1 cellular context compared by ENCODE assay signal in the genomic region with DNA sequence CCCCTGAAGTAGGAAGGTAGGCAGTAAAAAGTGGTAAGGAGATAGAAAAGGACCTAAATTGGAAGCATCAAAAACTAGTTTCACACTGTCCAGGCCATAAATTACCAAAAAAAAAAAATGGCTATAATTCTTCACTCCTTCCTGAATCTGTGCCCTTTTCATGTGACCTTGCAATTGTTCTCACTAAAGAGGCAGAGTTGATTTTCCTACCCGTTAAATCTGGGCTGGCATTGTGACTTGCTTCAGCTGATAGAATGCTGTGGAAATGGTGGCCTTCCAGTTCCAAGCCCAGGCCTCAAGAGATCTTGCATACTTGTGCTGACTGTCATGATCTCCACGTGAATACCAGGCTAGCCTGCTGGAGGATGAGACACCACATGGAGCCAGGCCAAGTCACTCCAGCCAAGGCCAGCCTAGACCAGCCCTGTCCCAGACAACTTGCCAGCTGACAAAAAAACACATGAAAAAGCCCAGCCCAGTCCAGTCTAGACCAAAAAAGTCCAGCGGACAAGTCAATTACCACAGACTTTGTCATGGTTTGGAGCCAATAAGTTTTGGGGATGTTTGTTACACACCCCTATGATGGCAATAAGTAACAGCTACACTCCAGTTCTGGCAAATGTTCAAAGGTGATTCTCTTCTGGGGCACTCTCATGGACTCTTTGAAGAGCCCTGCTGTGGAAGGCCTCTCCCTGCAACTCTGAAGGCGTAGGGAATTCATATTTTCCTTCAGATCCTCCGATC.
TF ChIP-seq lines count a peak whose summit lies in the region.

No MANE protein-coding gene starts in this region.

TF ChIP-seq in SK-N-SH, 30 proteins besides CTCF, POLR2A, EP300 and RAD21 (continued from another document):
- TF ChIP-seq, protein P1, sequence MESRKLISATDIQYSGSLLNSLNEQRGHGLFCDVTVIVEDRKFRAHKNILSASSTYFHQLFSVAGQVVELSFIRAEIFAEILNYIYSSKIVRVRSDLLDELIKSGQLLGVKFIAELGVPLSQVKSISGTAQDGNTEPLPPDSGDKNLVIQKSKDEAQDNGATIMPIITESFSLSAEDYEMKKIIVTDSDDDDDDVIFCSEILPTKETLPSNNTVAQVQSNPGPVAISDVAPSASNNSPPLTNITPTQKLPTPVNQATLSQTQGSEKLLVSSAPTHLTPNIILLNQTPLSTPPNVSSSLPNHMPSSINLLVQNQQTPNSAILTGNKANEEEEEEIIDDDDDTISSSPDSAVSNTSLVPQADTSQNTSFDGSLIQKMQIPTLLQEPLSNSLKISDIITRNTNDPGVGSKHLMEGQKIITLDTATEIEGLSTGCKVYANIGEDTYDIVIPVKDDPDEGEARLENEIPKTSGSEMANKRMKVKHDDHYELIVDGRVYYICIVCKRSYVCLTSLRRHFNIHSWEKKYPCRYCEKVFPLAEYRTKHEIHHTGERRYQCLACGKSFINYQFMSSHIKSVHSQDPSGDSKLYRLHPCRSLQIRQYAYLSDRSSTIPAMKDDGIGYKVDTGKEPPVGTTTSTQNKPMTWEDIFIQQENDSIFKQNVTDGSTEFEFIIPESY (IDR thresholded peaks at IDR 0.05; ENCODE audit: borderline replicate concordance, low read depth), result no peak
- no peak for TF ChIP-seq TAF1 (IDR thresholded peaks at IDR 0.05; ENCODE audit: borderline replicate concordance, low read depth, low read length)
- no peak for TF ChIP-seq YY1 (IDR thresholded peaks at IDR 0.05; ENCODE audit: low read depth)
TF ChIP-seq in SK-N-SH: peak in this region for 0.
